ENCODE assay signal across 13 cellular contexts in genomic region chrX:134801267-134801666, GRCh38. TPM values are rescaled to one million over a fixed set of nuclear protein-coding genes. Genes with fewer than 3 reads are reported as not detected.
DNase-seq lines count a peak whose midpoint lies in the region; TF ChIP-seq lines count a peak whose summit lies in the region.
"Had no signal": no experiment of that assay in that cellular context is flagged by ENCODE, and none has a peak within 500 bp of the region (broad histone marks: within the 10 kb centered on the region; RNA-seq: fewer than 3 reads in every experiment).

No MANE protein-coding gene starts in this region.

- H3K27me3 ChIP-seq in BE2C (no peaks in the 10 kb centered on the region), colonic mucosa (no peaks in the 10 kb centered on the region)
- H3K27me3 ChIP-seq: foreskin keratinocyte, testis had no signal

- no peak overlapping the region for H3K9ac ChIP-seq in colonic mucosa (ENCODE audit: low read depth in 2 of 2, low read length in 2 of 2)

- H3K4me1 ChIP-seq in BE2C (no peaks in the 10 kb centered on the region; the same call in 1 of the 2 replicates), colonic mucosa (no peaks in the 10 kb centered on the region)
- H3K4me1 ChIP-seq: foreskin keratinocyte, testis had no signal

- DNase-seq in BE2C = peak; percentile 15
- DNase-seq in ELR (ENCODE audit: low read depth) = peak; percentile 11
- DNase-seq in NCI-H2227 (lab: John Stamatoyannopoulos, UW; ENCODE audit: unreplicated experiment) = peak; percentile 22
- DNase-seq in dermis microvascular lymphatic vessel endothelial cell (ENCODE audit: low read depth in 2 of 2) = peak; percentile 55 to 74
- no peak for DNase-seq in germinal center (ENCODE audit: low spot score)
- DNase-seq in NCI-H774 (lab: John Stamatoyannopoulos, UW) = no peak
- DNase-seq in colonic mucosa = no peak
- DNase-seq in NCI-H1436 (lab: John Stamatoyannopoulos, UW) = no peak
- DNase-seq: activated CD4-positive, alpha-beta T cell treated with anti-CD3 and anti-CD28 coated beads, Interleukin-2, amount 10 ng/mL, durations not matched to agents 7 days and 5 days; COR-L47; foreskin keratinocyte; NCI-H1105; testis had no signal

- no peak overlapping the region for H3K4me3 ChIP-seq in BE2C (ENCODE audit: low read depth, low read length)
- H3K4me3 ChIP-seq in colonic mucosa = no peak overlapping the region
- H3K4me3 ChIP-seq: testis had no signal

- intact Hi-C loops in colonic mucosa (cut with DNase I) = no loop called here

- no peaks in the 10 kb centered on the region for H3K36me3 ChIP-seq in BE2C
- no peaks in the 10 kb centered on the region for H3K36me3 ChIP-seq in colonic mucosa

- no peak overlapping the region for H3K27ac ChIP-seq in colonic mucosa
- H3K27ac ChIP-seq: foreskin keratinocyte, testis had no signal

- H3K9me3 ChIP-seq in BE2C (no peaks in the 10 kb centered on the region), colonic mucosa (no peaks in the 10 kb centered on the region)
- H3K9me3 ChIP-seq: testis had no signal

- TF ChIP-seq CTCF in BE2C (IDR thresholded peaks at IDR 0.05; ENCODE audit: low read depth, low read length) (no peak), colonic mucosa (IDR thresholded peaks at IDR 0.05) (no peak)

RNA-seq across cellular contexts. Expression of gene PABIR2, which starts 4.3 kb away (rescaled TPM):
- polyA plus RNA-seq in BE2C (2012; ENCODE audit: insufficient read depth, insufficient read length, low read depth) = 8.6 TPM
- 5.0 and 6.1 TPM in 2 replicates for total RNA-seq in dermis microvascular lymphatic vessel endothelial cell
- 10 to 100 TPM; 17.1 to 26.7 TPM for total RNA-seq in colonic mucosa

Comparison
In these comparisons a context has a peak if more than half of its experiments do, and no peak if none do; other contexts are left out.
1. DNase-seq: peak in BE2C (single experiment), ELR (single experiment), NCI-H2227 (single experiment) and dermis microvascular lymphatic vessel endothelial cell (2 of 2); none in germinal center (single experiment), NCI-H774 (single experiment), colonic mucosa (single experiment) and NCI-H1436 (single experiment).